10 cellular contexts compared by ENCODE assay signal in genomic region chr16:20918486-20919239, GRCh38. TPM values are rescaled to one million over a fixed set of nuclear protein-coding genes. Genes with fewer than 3 reads are reported as not detected.
DNase-seq lines count a peak whose midpoint lies in the region; ATAC-seq and TF ChIP-seq lines count a peak whose summit lies in the region.
"Had no signal": no experiment of that assay in that cellular context is flagged by ENCODE, and none has a peak within 500 bp of the region (broad histone marks: within the 10 kb centered on the region; RNA-seq: fewer than 3 reads in every experiment).

No MANE protein-coding gene starts in this region.

- peak in 1 of 2 donors; percentile 37 for TF ChIP-seq EP300 in tibial nerve (IDR thresholded peaks at IDR 0.05)

- H3K79me2 ChIP-seq in hepatocyte, result peaks cover 5% of the 10 kb centered on the region

- POLR2A ChIA-PET in activated CD4-positive, alpha-beta T cell treated with anti-CD3 and anti-CD28 coated beads for 36 hours (lab: Charles Lee), result no interaction called here

- H3K9me3 Mint-ChIP-seq in activated CD4-positive, alpha-beta T cell treated with anti-CD3 and anti-CD28 coated beads for 36 hours (ENCODE audit: low read depth), result no peaks in the 10 kb centered on the region

- H3K4me3 Mint-ChIP-seq in activated CD4-positive, alpha-beta T cell treated with anti-CD3 and anti-CD28 coated beads for 36 hours, result no peak overlapping the region

- H3K27me3 ChIP-seq in hepatocyte (no peaks in the 10 kb centered on the region), tibial nerve (no peaks in the 10 kb centered on the region)

- in situ Hi-C loops in astrocyte of the spinal cord (cut with HindIII; ENCODE audit: low sequenced_read_pairs), result no loop called here

- H3K36me3 ChIP-seq in hepatocyte (replicated peaks; ENCODE audit: insufficient read depth, low read depth) (no peaks in the 10 kb centered on the region), tibial nerve (peaks cover 0 to 25% (median 0%) of the 10 kb centered on the region in 3 donors)

- H3K9me3 ChIP-seq in hepatocyte (ENCODE audit: low read depth), result no peaks in the 10 kb centered on the region
- no peaks in the 10 kb centered on the region for H3K9me3 ChIP-seq in tibial nerve

- peaks cover 3% of the 10 kb centered on the region for H3K4me1 ChIP-seq in hepatocyte (ENCODE audit: insufficient read depth)
- peaks cover 0 to 39% (median 11%) of the 10 kb centered on the region in 4 donors for H3K4me1 ChIP-seq in tibial nerve

- no peaks in the 10 kb centered on the region for H3K27me3 Mint-ChIP-seq in activated CD4-positive, alpha-beta T cell treated with anti-CD3 and anti-CD28 coated beads for 36 hours

- peaks cover 11% of the 10 kb centered on the region for H3K4me1 Mint-ChIP-seq in activated CD4-positive, alpha-beta T cell treated with anti-CD3 and anti-CD28 coated beads for 36 hours

- peak; percentile 22 for DNase-seq in activated CD4-positive, alpha-beta T cell treated with anti-CD3 and anti-CD28 coated beads for 36 hours
- no peak for DNase-seq in activated CD4-positive, alpha-beta T cell treated with anti-CD3 and anti-CD28 coated beads, Interleukin-2, amount 50 U/mL, for 4 hours
- DNase-seq in astrocyte of the spinal cord (ENCODE audit: low read depth, low spot score) (peak; percentile 76), hepatocyte (ENCODE audit: low spot score) (peak; percentile 25), tibial nerve (ENCODE audit: low spot score in 2 of 2) (peak; percentile 39 to 47), cortex of kidney (lab: John Stamatoyannopoulos, UW) (no peak), NCI-H2081 (lab: John Stamatoyannopoulos, UW) (no peak), KG1 (lab: John Stamatoyannopoulos, UW) (no peak)
- DNase-seq: activated CD4-positive, alpha-beta T cell treated with anti-CD3 and anti-CD28 coated beads for 1 hour; NCI-H2171 treated with DMSO at 0.1 percent for 48 hours had no signal

- H2AFZ ChIP-seq in hepatocyte, result no peak overlapping the region

- peak overlapping the region; percentile 27 for H3K27ac Mint-ChIP-seq in activated CD4-positive, alpha-beta T cell treated with anti-CD3 and anti-CD28 coated beads for 36 hours

- H3K27ac ChIP-seq in hepatocyte (no peak overlapping the region), tibial nerve (peak overlapping the region in 2 of 4 donors; percentile 18 to 20)

- no peak for TF ChIP-seq CTCF in astrocyte of the spinal cord (IDR thresholded peaks at IDR 0.05; ENCODE audit: low read depth, low read length)
- no peak for TF ChIP-seq CTCF in hepatocyte (IDR thresholded peaks at IDR 0.05; ENCODE audit: poor library complexity)
- TF ChIP-seq CTCF in tibial nerve (IDR thresholded peaks at IDR 0.05), result no peak

- CTCF ChIA-PET in activated CD4-positive, alpha-beta T cell treated with anti-CD3 and anti-CD28 coated beads for 36 hours (lab: Charles Lee), result no interaction called here

- H3K36me3 Mint-ChIP-seq in activated CD4-positive, alpha-beta T cell treated with anti-CD3 and anti-CD28 coated beads for 36 hours (ENCODE audit: low read depth), result peaks cover 24% of the 10 kb centered on the region

- intact Hi-C loops in activated CD4-positive, alpha-beta T cell treated with anti-CD3 and anti-CD28 coated beads for 36 hours (cut with DNase I, micrococcal nuclease), result no loop called here

- WGBS in hepatocyte (ENCODE audit: low lambda C conversion rate, missing lambda C conversion rate), result 87% methylated on average over 4 of the region's 4 CpGs
- 54 to 55% methylated on average over 4 of the region's 4 CpGs for WGBS in tibial nerve, 2 donors

- no peak overlapping the region for H3K4me2 ChIP-seq in hepatocyte

- ATAC-seq in activated CD4-positive, alpha-beta T cell treated with anti-CD3 and anti-CD28 coated beads for 36 hours, result peak; percentile 26

- no peak overlapping the region for H3K4me3 ChIP-seq in astrocyte of the spinal cord (ENCODE audit: low read depth, low read length)
- H3K4me3 ChIP-seq in hepatocyte, result no peak overlapping the region
- H3K4me3 ChIP-seq in tibial nerve, result no peak overlapping the region

- TF ChIP-seq POLR2A in tibial nerve (IDR thresholded peaks at IDR 0.05), result no peak

- H4K20me1 ChIP-seq in hepatocyte (ENCODE audit: insufficient read depth, poor library complexity, severe bottlenecking), result no peaks in the 10 kb centered on the region

- no peaks in the 10 kb centered on the region for H3K9me2 ChIP-seq in hepatocyte (replicated peaks; ENCODE audit: insufficient read depth)

RNA-seq across cellular contexts. Expression of gene LYRM1, which starts 18.1 kb away (rescaled TPM):
- total RNA-seq in activated CD4-positive, alpha-beta T cell treated with anti-CD3 and anti-CD28 coated beads for 36 hours, result 10 to 100 TPM; 24.7 to 29.5 TPM
- total RNA-seq in hepatocyte (60.0 and 61.5 TPM in 2 replicates), tibial nerve (10 to 100 TPM; 30.6 to 67.3 (median 39.4) TPM)
- 48.9 and 57.3 TPM in 2 replicates for polyA plus RNA-seq in hepatocyte

RNA-seq across cellular contexts. Expression of gene DCUN1D3, which starts 18.5 kb away (rescaled TPM):
- total RNA-seq in activated CD4-positive, alpha-beta T cell treated with anti-CD3 and anti-CD28 coated beads for 36 hours, result 1 to 10 TPM; 4.2 to 5.1 TPM
- total RNA-seq in hepatocyte, result 38.1 and 40.3 TPM in 2 replicates
- polyA plus RNA-seq in hepatocyte, result 10.3 and 15.0 TPM in 2 replicates
- 10 to 100 TPM; 28.8 to 37.5 (median 29.3) TPM for total RNA-seq in tibial nerve

Comparison
In these comparisons a context has a peak if more than half of its experiments do, and no peak if none do; other contexts are left out.
1. DNase-seq: peak in activated CD4-positive, alpha-beta T cell treated with anti-CD3 and anti-CD28 coated beads for 36 hours (single experiment), astrocyte of the spinal cord (single experiment), hepatocyte (single experiment) and tibial nerve (2 of 2); none in activated CD4-positive, alpha-beta T cell treated with anti-CD3 and anti-CD28 coated beads, Interleukin-2, amount 50 U/mL, for 4 hours (0 of 2), cortex of kidney (single experiment), NCI-H2081 (0 of 2) and KG1 (single experiment).